ENCODE assay signal across 8 cellular contexts in the genomic region with DNA sequence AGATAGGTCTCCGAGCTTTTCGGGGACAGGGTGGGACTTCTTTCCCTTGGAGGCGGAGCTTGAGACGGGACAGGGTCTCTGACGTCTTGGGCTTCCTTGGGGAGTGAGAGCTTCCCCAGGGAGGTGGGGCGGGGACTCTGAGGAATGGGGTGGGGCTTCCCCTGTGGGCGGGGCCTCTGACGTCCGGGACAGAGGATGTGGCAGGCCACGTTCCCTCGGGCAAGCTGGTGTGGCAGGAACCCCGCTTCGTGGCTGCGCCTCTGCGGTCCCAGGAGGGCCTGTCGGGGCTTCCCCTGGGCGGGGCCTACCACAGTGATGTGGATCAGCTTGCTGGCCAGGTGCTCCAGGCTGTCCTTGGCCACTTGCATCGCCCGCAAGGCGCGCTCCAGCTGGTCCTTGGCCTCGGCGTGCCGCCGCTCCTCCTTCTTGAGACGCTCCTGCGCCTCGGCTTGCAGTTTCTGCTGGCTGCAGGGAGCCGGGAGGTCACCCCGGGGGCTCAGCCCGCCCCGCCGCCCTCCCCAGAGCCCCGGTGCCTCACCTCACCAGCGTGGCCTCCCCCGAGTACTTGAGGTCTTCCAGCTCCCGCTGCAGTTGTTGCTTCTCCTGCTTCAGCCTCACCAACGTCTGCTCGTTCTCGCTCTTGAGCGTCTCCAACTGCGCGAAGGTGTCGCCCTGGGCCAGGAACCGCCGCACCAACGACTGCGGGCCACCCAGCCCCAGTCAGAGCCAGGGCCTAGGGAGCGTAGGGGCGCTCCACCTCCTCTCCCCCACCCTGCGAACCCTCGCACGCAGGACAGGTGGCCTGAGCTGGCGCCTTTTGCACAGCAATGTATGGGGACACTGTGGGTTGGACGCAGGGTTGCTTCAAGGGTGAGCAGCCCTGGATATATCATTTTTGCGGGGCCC. TPM values are rescaled to one million over a fixed set of nuclear protein-coding genes. Genes with fewer than 3 reads are reported as not detected.
DNase-seq lines count a peak whose midpoint lies in the region; ATAC-seq, FAIRE-seq and TF ChIP-seq lines count a peak whose summit lies in the region.

No MANE protein-coding gene starts in this region.

- WGBS in A549 (ENCODE audit: missing lambda C conversion rate), result 54% methylated on average over 16 of the region's 56 CpGs

- H3K27me3 Mint-ChIP-seq in naive thymus-derived CD4-positive, alpha-beta T cell, result peaks cover 34 to 63% (median 48%) of the 10 kb centered on the region in 5 donors

- H2AFZ ChIP-seq in KMS-11 (ENCODE audit: low read depth), result peak overlapping the region; percentile 70

- peak overlapping the region; percentile 74 to 85 (median 81) for H3K4me3 Mint-ChIP-seq in naive thymus-derived CD4-positive, alpha-beta T cell

- no peaks in the 10 kb centered on the region for H3K36me3 Mint-ChIP-seq in naive thymus-derived CD4-positive, alpha-beta T cell

- peaks cover 27 to 45% (median 37%) of the 10 kb centered on the region in 7 donors for H3K4me1 Mint-ChIP-seq in naive thymus-derived CD4-positive, alpha-beta T cell

- H3K79me2 ChIP-seq in KMS-11 (ENCODE audit: insufficient read depth, low read depth), result no peaks in the 10 kb centered on the region

- peak overlapping the region; percentile 31; the same call in 2 of the 3 replicates for H3K4me3 ChIP-seq in A549
- H3K4me3 ChIP-seq in KMS-11 (IDR thresholded peaks at IDR 0.05; ENCODE audit: insufficient read depth, low read depth, low read length), result no peak overlapping the region
- H3K4me3 ChIP-seq in epithelial cell of esophagus (ENCODE audit: low read length), result no peak overlapping the region
- H3K4me3 ChIP-seq in naive thymus-derived CD4-positive, alpha-beta T cell (ENCODE audit: low read length), result peak overlapping the region; percentile 47

- H3K9me3 ChIP-seq in A549, result no peaks in the 10 kb centered on the region
- H3K9me3 ChIP-seq in naive thymus-derived CD4-positive, alpha-beta T cell (ENCODE audit: control insufficient read depth in 2 of 3, low read length in 3 of 3), result no peaks in the 10 kb centered on the region

- POLR2A ChIA-PET in A549 (lab: Yijun Ruan, JAX), result interaction anchor here (1.9 to 3.5 kb wide), 2 partner anchors 41 to 48 kb away, joined by 5 to 11 read pairs; a partner anchor contains a TSS
- POLR2A ChIA-PET in naive thymus-derived CD4-positive, alpha-beta T cell (lab: Charles Lee), result interaction anchor here (0.6 to 5.4 kb wide), 4 partner anchors 9 to 47 kb away, joined by 3 to 31 read pairs (median 6); a partner anchor contains a TSS

- H3K36me3 ChIP-seq in KMS-11 (ENCODE audit: insufficient read depth), result no peaks in the 10 kb centered on the region
- no peaks in the 10 kb centered on the region for H3K36me3 ChIP-seq in naive thymus-derived CD4-positive, alpha-beta T cell (ENCODE audit: control insufficient read depth in 2 of 3, insufficient read depth in 3 of 3, low read length in 3 of 3)

- TF ChIP-seq CTCF in A549 (IDR thresholded peaks at IDR 0.05), result no peak
- no peak for TF ChIP-seq CTCF in KMS-11 (conservative IDR thresholded peaks at IDR 0.05; ENCODE audit: low read depth, low read length)
- TF ChIP-seq CTCF in epithelial cell of esophagus (IDR thresholded peaks at IDR 0.05; ENCODE audit: insufficient read depth, low read depth, low read length, missing control alignments), result no peak

- H3K27me3 ChIP-seq in KMS-11 (ENCODE audit: insufficient read depth, low read depth), result peaks cover 33% of the 10 kb centered on the region
- peaks cover 9 to 36% of the 10 kb centered on the region in 2 donors for H3K27me3 ChIP-seq in naive thymus-derived CD4-positive, alpha-beta T cell (ENCODE audit: control insufficient read depth in 2 of 2, insufficient read depth in 2 of 2, low read length in 2 of 2)

- no peaks in the 10 kb centered on the region for H3K4me1 ChIP-seq in A549
- H3K4me1 ChIP-seq in KMS-11 (ENCODE audit: low read depth, poor library complexity, severe bottlenecking), result peaks cover 4% of the 10 kb centered on the region
- peaks cover 14 to 40% of the 10 kb centered on the region in 2 donors for H3K4me1 ChIP-seq in naive thymus-derived CD4-positive, alpha-beta T cell (ENCODE audit: control insufficient read depth in 2 of 2, insufficient read depth in 2 of 2, low read length in 2 of 2)

- no peaks in the 10 kb centered on the region for H4K20me1 ChIP-seq in KMS-11 (ENCODE audit: insufficient read depth)

- ATAC-seq in A549 (peak; percentile 51 to 71; a peak in 5 of 6 replicates), GM19035 (IDR thresholded peaks at IDR 0.05; ENCODE audit: unreplicated experiment) (peak; percentile 76), HG02840 (IDR thresholded peaks at IDR 0.05; ENCODE audit: low FRiP score, unreplicated experiment) (no peak)
- ATAC-seq in naive thymus-derived CD4-positive, alpha-beta T cell, result peak; percentile 81

- H3K9me3 Mint-ChIP-seq in naive thymus-derived CD4-positive, alpha-beta T cell, result peaks cover 0 to 3% (median 0%) of the 10 kb centered on the region in 11 donors

- H3K4me2 ChIP-seq in A549, result peak overlapping the region; percentile 64
- H3K4me2 ChIP-seq in KMS-11, result peak overlapping the region; percentile 57

- H3K27ac ChIP-seq in A549, result no peak overlapping the region
- H3K27ac ChIP-seq in KMS-11, result no peak overlapping the region
- H3K27ac ChIP-seq in naive thymus-derived CD4-positive, alpha-beta T cell (ENCODE audit: low read depth, low read length), result no peak overlapping the region

- H3K27ac Mint-ChIP-seq in naive thymus-derived CD4-positive, alpha-beta T cell, result no peak overlapping the region

- no peak for TF ChIP-seq RAD21 in A549 (conservative IDR thresholded peaks at IDR 0.05 in 1 of 2, IDR thresholded peaks at IDR 0.05 in 1 of 2)

- no peak for TF ChIP-seq POLR2A in A549 (IDR thresholded peaks at IDR 0.05; ENCODE audit: low read length)

- FAIRE-seq in A549 (lab: Jason Lieb, UNC), result no peak

- no peak overlapping the region; the same call in 1 of the 2 replicates for H3K9ac ChIP-seq in KMS-11

- CTCF ChIA-PET in A549 (lab: Yijun Ruan, JAX), result interaction anchor here (0.5 to 3.3 kb wide), 7 partner anchors 13 to 1478 kb away, joined by 3 to 20 read pairs (median 4); a partner anchor contains a TSS
- CTCF ChIA-PET in naive thymus-derived CD4-positive, alpha-beta T cell (lab: Charles Lee), result interaction anchor here (1.2 kb wide), 2 partner anchors 13 to 42 kb away, joined by 4 to 5 read pairs; a partner anchor contains a TSS

- intact Hi-C loops in naive thymus-derived CD4-positive, alpha-beta T cell (cut with micrococcal nuclease), result loop anchor here (1.0 to 2.0 kb wide), 3 partner anchors 13 to 42 kb away; a partner anchor contains a TSS

- peak; percentile 48 to 60 for DNase-seq in A549 (ENCODE audit: low read depth in 1 of 2, low spot score in 1 of 2)
- peak; percentile 38 to 50 (median 47) for DNase-seq in activated CD8-positive, alpha-beta memory T cell treated with anti-CD3 and anti-CD28 coated beads for 48 hours (ENCODE audit: low read depth in 2 of 3, low spot score in 2 of 3)
- DNase-seq in epithelial cell of esophagus (ENCODE audit: low read depth), result peak; percentile 94
- DNase-seq in naive thymus-derived CD4-positive, alpha-beta T cell, result peak; percentile 27 to 72 (median 39)
- peak; percentile 39 for DNase-seq in stimulated activated naive CD4-positive, alpha-beta T cell treated with Interleukin-2 at 50 U/mL for 16 hours (lab: John Stamatoyannopoulos, UW)

- TF ChIP-seq EP300 in A549 (IDR thresholded peaks at IDR 0.05), result no peak

TF ChIP-seq in A549, 52 proteins besides CTCF, POLR2A, EP300 and RAD21 (continues in another document):
- TF ChIP-seq ZSCAN20 (CRISPR knock-in tag; IDR thresholded peaks at IDR 0.05) (no peak), SMC3 (IDR thresholded peaks at IDR 0.05) (no peak)

RNA-seq across cellular contexts. Expression of a gene that starts 3.3 kb away (rescaled TPM):
- polyA plus RNA-seq in A549 (2011; rRNA removed), result 1.5 and 1.8 TPM in 2 replicates
- polyA plus RNA-seq in A549 (2012; cell fraction: cytosol; rRNA removed), result 1.6 and 1.7 TPM in 2 replicates
- 27.8 and 32.9 TPM in 2 replicates for polyA plus RNA-seq in A549 (2012; cell fraction: nucleus; rRNA removed)
- polyA plus RNA-seq in A549 (2017; fragmentation: RNase III; extraction: RNeasy Plus Mini Kit Qiagen cat#74134 plus additional on column Dnase treatment), result 2.3 to 4.0 TPM (median 3.7 TPM) in 3 replicates
- polyA minus RNA-seq in A549 (2011; rRNA and poly(A)+ RNA removed), result 1.5 and 2.0 TPM in 2 replicates
- not detected for total RNA-seq in naive thymus-derived CD4-positive, alpha-beta T cell
- not detected for polyA plus RNA-seq in naive thymus-derived CD4-positive, alpha-beta T cell

RNA-seq across cellular contexts. Expression of a gene that starts 12.5 kb away (rescaled TPM):
- polyA plus RNA-seq in A549 (2011; rRNA removed) (0.46 and 0.70 TPM in 2 replicates), A549 (2017; fragmentation: RNase III; extraction: RNeasy Plus Mini Kit Qiagen cat#74134 plus additional on column Dnase treatment) (0.99 to 1.2 TPM (median 1.0 TPM) in 3 replicates)
- 0.98 and 1.0 TPM in 2 replicates for polyA plus RNA-seq in A549 (2012; cell fraction: cytosol; rRNA removed)
- polyA plus RNA-seq in A549 (2012; cell fraction: nucleus; rRNA removed), result 0.86 and 1.1 TPM in 2 replicates
- polyA minus RNA-seq in A549 (2011; rRNA and poly(A)+ RNA removed), result 0.45 TPM in 1 of 2 replicates, not detected in the other
- total RNA-seq in naive thymus-derived CD4-positive, alpha-beta T cell, result not detected
- not detected for polyA plus RNA-seq in naive thymus-derived CD4-positive, alpha-beta T cell

RNA-seq across cellular contexts. Expression of a gene that starts 13.0 kb away (rescaled TPM):
- polyA plus RNA-seq in A549 (2011; rRNA removed), result 75.0 and 102 TPM in 2 replicates
- 173 and 208 TPM in 2 replicates for polyA plus RNA-seq in A549 (2012; cell fraction: cytosol; rRNA removed)
- polyA plus RNA-seq in A549 (2012; cell fraction: nucleus; rRNA removed), result 430 and 651 TPM in 2 replicates
- polyA plus RNA-seq in A549 (2017; fragmentation: RNase III; extraction: RNeasy Plus Mini Kit Qiagen cat#74134 plus additional on column Dnase treatment), result 206 to 215 TPM (median 212 TPM) in 3 replicates
- 150 and 154 TPM in 2 replicates for polyA minus RNA-seq in A549 (2011; rRNA and poly(A)+ RNA removed)
- total RNA-seq in naive thymus-derived CD4-positive, alpha-beta T cell, result 100 to 1,000 TPM; 254 to 332 (median 288) TPM
- 10 to 100 TPM; 30.6 to 53.9 TPM for polyA plus RNA-seq in naive thymus-derived CD4-positive, alpha-beta T cell

RNA-seq across cellular contexts. Expression of a gene that starts 38.3 kb away (rescaled TPM):
- polyA plus RNA-seq in A549 (2011; rRNA removed) (4.4 and 5.2 TPM in 2 replicates), A549 (2017; fragmentation: RNase III; extraction: RNeasy Plus Mini Kit Qiagen cat#74134 plus additional on column Dnase treatment) (2.8 to 3.6 TPM (median 3.3 TPM) in 3 replicates)
- 8.3 and 10.0 TPM in 2 replicates for polyA plus RNA-seq in A549 (2012; cell fraction: cytosol; rRNA removed)
- 19.3 and 20.0 TPM in 2 replicates for polyA plus RNA-seq in A549 (2012; cell fraction: nucleus; rRNA removed)
- 3.9 and 4.8 TPM in 2 replicates for polyA minus RNA-seq in A549 (2011; rRNA and poly(A)+ RNA removed)
- 1 to 10 TPM; 5.1 to 9.5 (median 8.4) TPM for total RNA-seq in naive thymus-derived CD4-positive, alpha-beta T cell
- polyA plus RNA-seq in naive thymus-derived CD4-positive, alpha-beta T cell, result 10 to 100 TPM in 1 of 2 donors, 1 to 10 TPM in 1; 5.9 to 14.8 TPM

RNA-seq across cellular contexts. Expression of a gene that starts 48.0 kb away (rescaled TPM):
- 1.2 and 1.3 TPM in 2 replicates for polyA plus RNA-seq in A549 (2011; rRNA removed)
- 3.0 and 3.6 TPM in 2 replicates for polyA plus RNA-seq in A549 (2012; cell fraction: cytosol; rRNA removed)
- polyA plus RNA-seq in A549 (2012; cell fraction: nucleus; rRNA removed), result 2.6 and 3.3 TPM in 2 replicates
- 1.5 to 1.8 TPM (median 1.5 TPM) in 3 replicates for polyA plus RNA-seq in A549 (2017; fragmentation: RNase III; extraction: RNeasy Plus Mini Kit Qiagen cat#74134 plus additional on column Dnase treatment)
- 0.33 and 0.88 TPM in 2 replicates for polyA minus RNA-seq in A549 (2011; rRNA and poly(A)+ RNA removed)
- total RNA-seq in naive thymus-derived CD4-positive, alpha-beta T cell, result 1 to 10 TPM; 3.4 to 4.2 (median 4.0) TPM
- polyA plus RNA-seq in naive thymus-derived CD4-positive, alpha-beta T cell, result 1 to 10 TPM; 5.9 to 7.3 TPM

Comparison
In these comparisons a context has a peak if more than half of its experiments do, and no peak if none do; other contexts are left out.
1. DNase-seq: peak in every context shown above with its lines; median percentile 94 in epithelial cell of esophagus; 54 in A549; 47 in activated CD8-positive, alpha-beta memory T cell treated with anti-CD3 and anti-CD28 coated beads for 48 hours; 39 in naive thymus-derived CD4-positive, alpha-beta T cell; 39 in stimulated activated naive CD4-positive, alpha-beta T cell treated with Interleukin-2 at 50 U/mL for 16 hours.
2. H3K4me3 ChIP-seq: peak in A549 (single experiment) and naive thymus-derived CD4-positive, alpha-beta T cell (single experiment); none in KMS-11 (single experiment) and epithelial cell of esophagus (single experiment).